In genomic region chr3:170154084-170154483, GRCh38 we compare ENCODE assay signal across 1 cellular context.
TF ChIP-seq lines count a peak whose summit lies in the region.

No MANE protein-coding gene starts in this region.

TF ChIP-seq in K562, 482 proteins besides CTCF, POLR2A, EP300 and RAD21:
- TF ChIP-seq ZNF407 (IDR thresholded peaks at IDR 0.05; ENCODE audit: low read depth) (no peak), FOXM1 (IDR thresholded peaks at IDR 0.05; ENCODE audit: low read depth) (no peak), FOXM1 (CRISPR knock-in tag; IDR thresholded peaks at IDR 0.05; ENCODE audit: low read depth) (no peak), EGR1 (conservative IDR thresholded peaks at IDR 0.05) (no peak), PATZ1 (CRISPR knock-in tag; IDR thresholded peaks at IDR 0.05; ENCODE audit: borderline replicate concordance) (no peak), CCNT2 (IDR thresholded peaks at IDR 0.05; ENCODE audit: borderline replicate concordance, extremely low read depth, insufficient read length, low read depth, low read length) (no peak), ZKSCAN8 (CRISPR knock-in tag; IDR thresholded peaks at IDR 0.05) (0 out of 2 replicates have a peak, but pooled peaks have one; percentile 6), U2AF2 (optimal IDR thresholded peaks at IDR 0.05; ENCODE audit: low read depth, low read length) (no peak), SMAD2 (IDR thresholded peaks at IDR 0.05; ENCODE audit: low read depth, low read length) (no peak), ATF1 (CRISPR knock-in tag; IDR thresholded peaks at IDR 0.05) (no peak), ATF1 (tag; IDR thresholded peaks at IDR 0.05) (no peak), ETV1 (tag; conservative IDR thresholded peaks at IDR 0.05; ENCODE audit: low read depth) (no peak), CBX3 (IDR thresholded peaks at IDR 0.05; ENCODE audit: borderline replicate concordance in 1 of 2, low read length in 2 of 2) (no peak)
- TF ChIP-seq, protein P1, sequence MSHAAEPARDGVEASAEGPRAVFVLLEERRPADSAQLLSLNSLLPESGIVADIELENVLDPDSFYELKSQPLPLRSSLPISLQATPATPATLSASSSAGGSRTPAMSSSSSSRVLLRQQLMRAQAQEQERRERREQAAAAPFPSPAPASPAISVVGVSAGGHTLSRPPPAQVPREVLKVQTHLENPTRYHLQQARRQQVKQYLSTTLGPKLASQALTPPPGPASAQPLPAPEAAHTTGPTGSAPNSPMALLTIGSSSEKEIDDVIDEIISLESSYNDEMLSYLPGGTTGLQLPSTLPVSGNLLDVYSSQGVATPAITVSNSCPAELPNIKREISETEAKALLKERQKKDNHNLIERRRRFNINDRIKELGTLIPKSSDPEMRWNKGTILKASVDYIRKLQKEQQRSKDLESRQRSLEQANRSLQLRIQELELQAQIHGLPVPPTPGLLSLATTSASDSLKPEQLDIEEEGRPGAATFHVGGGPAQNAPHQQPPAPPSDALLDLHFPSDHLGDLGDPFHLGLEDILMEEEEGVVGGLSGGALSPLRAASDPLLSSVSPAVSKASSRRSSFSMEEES (CRISPR knock-in tag; IDR thresholded peaks at IDR 0.05), result no peak
- TF ChIP-seq, protein P2, sequence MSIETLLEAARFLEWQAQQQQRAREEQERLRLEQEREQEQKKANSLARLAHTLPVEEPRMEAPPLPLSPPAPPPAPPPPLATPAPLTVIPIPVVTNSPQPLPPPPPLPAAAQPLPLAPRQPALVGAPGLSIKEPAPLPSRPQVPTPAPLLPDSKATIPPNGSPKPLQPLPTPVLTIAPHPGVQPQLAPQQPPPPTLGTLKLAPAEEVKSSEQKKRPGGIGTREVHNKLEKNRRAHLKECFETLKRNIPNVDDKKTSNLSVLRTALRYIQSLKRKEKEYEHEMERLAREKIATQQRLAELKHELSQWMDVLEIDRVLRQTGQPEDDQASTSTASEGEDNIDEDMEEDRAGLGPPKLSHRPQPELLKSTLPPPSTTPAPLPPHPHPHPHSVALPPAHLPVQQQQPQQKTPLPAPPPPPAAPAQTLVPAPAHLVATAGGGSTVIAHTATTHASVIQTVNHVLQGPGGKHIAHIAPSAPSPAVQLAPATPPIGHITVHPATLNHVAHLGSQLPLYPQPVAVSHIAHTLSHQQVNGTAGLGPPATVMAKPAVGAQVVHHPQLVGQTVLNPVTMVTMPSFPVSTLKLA (conservative IDR thresholded peaks at IDR 0.05), result 0 out of 4 replicates have a peak, but pooled peaks of 1 of the 2 experiments have one; percentile 15
